9 cellular contexts compared by ENCODE assay signal in the genomic region with DNA sequence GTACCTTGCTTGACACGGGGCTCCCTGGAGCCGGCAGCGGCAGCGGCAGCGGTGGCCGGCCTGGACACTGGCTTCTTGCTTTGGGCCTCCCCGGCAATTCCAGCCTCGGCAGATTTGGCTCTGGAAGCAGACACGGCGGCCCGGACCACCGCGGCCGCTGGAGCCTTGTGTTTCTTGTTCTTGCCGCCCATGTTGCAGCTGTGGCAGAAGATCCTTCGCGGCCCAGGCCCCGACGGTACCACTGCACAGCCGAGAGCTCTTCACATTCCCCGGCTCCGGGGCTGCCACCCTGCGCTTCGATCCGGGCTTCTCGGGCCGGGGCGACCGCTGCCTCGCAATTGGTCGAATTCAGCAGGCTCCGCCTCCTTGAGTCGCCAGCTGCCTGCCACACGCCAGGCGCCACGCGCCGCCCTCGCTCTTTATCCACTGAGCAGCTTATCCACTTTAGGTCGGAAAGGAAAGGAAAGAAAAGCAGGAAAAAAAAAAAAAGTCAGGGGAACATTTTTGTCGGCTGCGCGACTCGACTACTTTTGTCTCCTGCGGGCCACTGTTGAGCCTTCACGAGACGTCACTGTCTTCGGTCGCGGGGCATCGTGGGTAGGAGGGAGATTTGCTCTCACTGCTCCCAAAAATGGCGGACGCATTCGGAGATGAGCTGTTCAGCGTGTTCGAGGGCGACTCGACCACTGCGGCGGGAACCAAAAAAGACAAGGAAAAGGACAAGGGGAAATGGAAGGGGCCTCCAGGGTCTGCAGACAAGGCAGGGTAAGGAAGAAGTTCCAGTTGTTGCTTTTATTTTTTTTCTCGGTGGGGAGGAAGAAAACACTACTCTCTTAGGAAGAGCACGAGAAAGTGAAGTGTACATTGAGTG. TPM values are rescaled to one million over a fixed set of nuclear protein-coding genes. Genes with fewer than 3 reads are reported as not detected.
A peak's percentile ranks its signal among the peaks of the same experiment; 100 is the strongest.
DNase-seq lines count a peak whose midpoint lies in the region; ATAC-seq and TF ChIP-seq lines count a peak whose summit lies in the region.
"Had no signal": no experiment of that assay in that cellular context is flagged by ENCODE, and none has a peak within 500 bp of the region (broad histone marks: within the 10 kb centered on the region; RNA-seq: fewer than 3 reads in every experiment).

A gene with protein sequence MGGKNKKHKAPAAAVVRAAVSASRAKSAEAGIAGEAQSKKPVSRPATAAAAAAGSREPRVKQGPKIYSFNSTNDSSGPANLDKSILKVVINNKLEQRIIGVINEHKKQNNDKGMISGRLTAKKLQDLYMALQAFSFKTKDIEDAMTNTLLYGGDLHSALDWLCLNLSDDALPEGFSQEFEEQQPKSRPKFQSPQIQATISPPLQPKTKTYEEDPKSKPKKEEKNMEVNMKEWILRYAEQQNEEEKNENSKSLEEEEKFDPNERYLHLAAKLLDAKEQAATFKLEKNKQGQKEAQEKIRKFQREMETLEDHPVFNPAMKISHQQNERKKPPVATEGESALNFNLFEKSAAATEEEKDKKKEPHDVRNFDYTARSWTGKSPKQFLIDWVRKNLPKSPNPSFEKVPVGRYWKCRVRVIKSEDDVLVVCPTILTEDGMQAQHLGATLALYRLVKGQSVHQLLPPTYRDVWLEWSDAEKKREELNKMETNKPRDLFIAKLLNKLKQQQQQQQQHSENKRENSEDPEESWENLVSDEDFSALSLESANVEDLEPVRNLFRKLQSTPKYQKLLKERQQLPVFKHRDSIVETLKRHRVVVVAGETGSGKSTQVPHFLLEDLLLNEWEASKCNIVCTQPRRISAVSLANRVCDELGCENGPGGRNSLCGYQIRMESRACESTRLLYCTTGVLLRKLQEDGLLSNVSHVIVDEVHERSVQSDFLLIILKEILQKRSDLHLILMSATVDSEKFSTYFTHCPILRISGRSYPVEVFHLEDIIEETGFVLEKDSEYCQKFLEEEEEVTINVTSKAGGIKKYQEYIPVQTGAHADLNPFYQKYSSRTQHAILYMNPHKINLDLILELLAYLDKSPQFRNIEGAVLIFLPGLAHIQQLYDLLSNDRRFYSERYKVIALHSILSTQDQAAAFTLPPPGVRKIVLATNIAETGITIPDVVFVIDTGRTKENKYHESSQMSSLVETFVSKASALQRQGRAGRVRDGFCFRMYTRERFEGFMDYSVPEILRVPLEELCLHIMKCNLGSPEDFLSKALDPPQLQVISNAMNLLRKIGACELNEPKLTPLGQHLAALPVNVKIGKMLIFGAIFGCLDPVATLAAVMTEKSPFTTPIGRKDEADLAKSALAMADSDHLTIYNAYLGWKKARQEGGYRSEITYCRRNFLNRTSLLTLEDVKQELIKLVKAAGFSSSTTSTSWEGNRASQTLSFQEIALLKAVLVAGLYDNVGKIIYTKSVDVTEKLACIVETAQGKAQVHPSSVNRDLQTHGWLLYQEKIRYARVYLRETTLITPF (N-terminal part only) (minus strand): TSS at position 312 of the 871 bp plus-strand sequence. CDS start 121 bp downstream, at position 191.
A gene (plus strand): TSS at position 607 of the 871 bp plus-strand sequence. CDS start 25 bp downstream, at position 632.

- peak in 2 of 3 donors; percentile 36 to 46 for TF ChIP-seq POLR2A in spleen (IDR thresholded peaks at IDR 0.05)

- H3K4me3 Mint-ChIP-seq in WTC11: no peak within 1 kb of the TSS
- H3K4me3 Mint-ChIP-seq: T-helper 1 cell treated with Interleukin-12 subunit alpha and Interleukin-12 subunit beta and Interleukin-4 antibody, amounts not matched to agents 30 μg/mL and 1 μg/mL, for 36 hours had no signal

- H3K4me3 ChIP-seq in AG09309 (ENCODE audit: control insufficient read depth, low read depth, low read length) (peak within 1 kb of the TSS; percentile 90), spleen (peak within 1 kb of the TSS; percentile 61 to 91 (median 76))

- CTCF ChIA-PET in WTC11 (lab: Charles Lee): interaction anchor here (0.9 to 2.3 kb wide), 3 partner anchors 17 to 148 kb away, joined by 4 to 8 read pairs (median 4); a partner anchor contains a TSS

- H3K9me3 Mint-ChIP-seq in WTC11: no peaks in the 10 kb centered on the region

- ATAC-seq in GM19023 (IDR thresholded peaks at IDR 0.05; ENCODE audit: unreplicated experiment) (peak; percentile 94), HG03196 (IDR thresholded peaks at IDR 0.05; ENCODE audit: unreplicated experiment) (peak; percentile 91), WTC11 (peak; percentile 97)

- no peaks in the 10 kb centered on the region for H3K27me3 Mint-ChIP-seq in WTC11 (ENCODE audit: low read depth)

- no peaks in the 10 kb centered on the region for H3K27me3 ChIP-seq in spleen (replicated peaks in 1 of 7)

- no peaks in the 10 kb centered on the region for H3K9me3 ChIP-seq in spleen

- POLR2A ChIA-PET in WTC11 (lab: Charles Lee): interaction anchor here (0.6 to 1.9 kb wide), 6 partner anchors 9 to 996 kb away, joined by 3 to 6 read pairs (median 4); no protein-coding TSS in a partner anchor

- DNase-seq in AG09309 (ENCODE audit: low read depth) (peak; percentile 67), NCI-H226 (peak; percentile 88), WTC11 (ENCODE audit: low spot score) (peak; percentile 90), inferior parietal cortex (ENCODE audit: extremely low spot score) (peak; percentile 93), spleen (peak; percentile 97)
- peak; percentile 91 for DNase-seq in central memory CD4-positive, alpha-beta T cell

- peaks cover 13% of the 10 kb centered on the region for H3K36me3 Mint-ChIP-seq in WTC11

- intact Hi-C loops in spleen (cut with DNase I; ENCODE audit: low total_unique reads): no loop called here

- no peak within 1 kb of the TSS for H3K27ac Mint-ChIP-seq in WTC11
- H3K27ac Mint-ChIP-seq: T-helper 1 cell treated with Interleukin-12 subunit alpha and Interleukin-12 subunit beta and Interleukin-4 antibody, amounts not matched to agents 30 μg/mL and 1 μg/mL, for 36 hours had no signal

- H3K36me3 ChIP-seq in spleen: peaks cover 0 to 2% (median 0%) of the 10 kb centered on the region in 6 donors

- H3K4me1 ChIP-seq in spleen: peaks cover 51 to 88% (median 74%) of the 10 kb centered on the region in 6 donors

- TF ChIP-seq CTCF in AG09309 (IDR thresholded peaks at IDR 0.05; ENCODE audit: control insufficient read depth, insufficient read depth, low read depth, low read length, missing control alignments) (no peak), WTC11 (IDR thresholded peaks at IDR 0.05) (no peak), spleen (IDR thresholded peaks at IDR 0.05 in 8 of 11, conservative IDR thresholded peaks at IDR 0.05 in 3 of 11) (peak in 1 of 11 experiments; percentile 28)

- H3K27ac ChIP-seq in spleen: peak within 1 kb of the TSS; percentile 90 to 97 (median 94)

- peaks cover 13% of the 10 kb centered on the region for H3K4me1 Mint-ChIP-seq in WTC11

- WGBS in spleen, 5 donors: 0 to 1% (median 0%) methylated on average over 54 to 62 of the region's 62 CpGs

TF ChIP-seq in WTC11, 78 proteins besides CTCF, POLR2A, EP300 and RAD21 (continues in another document):
- TF ChIP-seq, protein P1, sequence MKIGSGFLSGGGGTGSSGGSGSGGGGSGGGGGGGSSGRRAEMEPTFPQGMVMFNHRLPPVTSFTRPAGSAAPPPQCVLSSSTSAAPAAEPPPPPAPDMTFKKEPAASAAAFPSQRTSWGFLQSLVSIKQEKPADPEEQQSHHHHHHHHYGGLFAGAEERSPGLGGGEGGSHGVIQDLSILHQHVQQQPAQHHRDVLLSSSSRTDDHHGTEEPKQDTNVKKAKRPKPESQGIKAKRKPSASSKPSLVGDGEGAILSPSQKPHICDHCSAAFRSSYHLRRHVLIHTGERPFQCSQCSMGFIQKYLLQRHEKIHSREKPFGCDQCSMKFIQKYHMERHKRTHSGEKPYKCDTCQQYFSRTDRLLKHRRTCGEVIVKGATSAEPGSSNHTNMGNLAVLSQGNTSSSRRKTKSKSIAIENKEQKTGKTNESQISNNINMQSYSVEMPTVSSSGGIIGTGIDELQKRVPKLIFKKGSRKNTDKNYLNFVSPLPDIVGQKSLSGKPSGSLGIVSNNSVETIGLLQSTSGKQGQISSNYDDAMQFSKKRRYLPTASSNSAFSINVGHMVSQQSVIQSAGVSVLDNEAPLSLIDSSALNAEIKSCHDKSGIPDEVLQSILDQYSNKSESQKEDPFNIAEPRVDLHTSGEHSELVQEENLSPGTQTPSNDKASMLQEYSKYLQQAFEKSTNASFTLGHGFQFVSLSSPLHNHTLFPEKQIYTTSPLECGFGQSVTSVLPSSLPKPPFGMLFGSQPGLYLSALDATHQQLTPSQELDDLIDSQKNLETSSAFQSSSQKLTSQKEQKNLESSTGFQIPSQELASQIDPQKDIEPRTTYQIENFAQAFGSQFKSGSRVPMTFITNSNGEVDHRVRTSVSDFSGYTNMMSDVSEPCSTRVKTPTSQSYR (CRISPR knock-in tag; IDR thresholded peaks at IDR 0.05): 0 out of 2 replicates have a peak, but pooled peaks have one; percentile 26
- TF ChIP-seq KAT7 (CRISPR knock-in tag; IDR thresholded peaks at IDR 0.05; ENCODE audit: borderline replicate concordance): 0 out of 2 replicates have a peak, but pooled peaks have one; percentile 44
- TF ChIP-seq, protein P2, sequence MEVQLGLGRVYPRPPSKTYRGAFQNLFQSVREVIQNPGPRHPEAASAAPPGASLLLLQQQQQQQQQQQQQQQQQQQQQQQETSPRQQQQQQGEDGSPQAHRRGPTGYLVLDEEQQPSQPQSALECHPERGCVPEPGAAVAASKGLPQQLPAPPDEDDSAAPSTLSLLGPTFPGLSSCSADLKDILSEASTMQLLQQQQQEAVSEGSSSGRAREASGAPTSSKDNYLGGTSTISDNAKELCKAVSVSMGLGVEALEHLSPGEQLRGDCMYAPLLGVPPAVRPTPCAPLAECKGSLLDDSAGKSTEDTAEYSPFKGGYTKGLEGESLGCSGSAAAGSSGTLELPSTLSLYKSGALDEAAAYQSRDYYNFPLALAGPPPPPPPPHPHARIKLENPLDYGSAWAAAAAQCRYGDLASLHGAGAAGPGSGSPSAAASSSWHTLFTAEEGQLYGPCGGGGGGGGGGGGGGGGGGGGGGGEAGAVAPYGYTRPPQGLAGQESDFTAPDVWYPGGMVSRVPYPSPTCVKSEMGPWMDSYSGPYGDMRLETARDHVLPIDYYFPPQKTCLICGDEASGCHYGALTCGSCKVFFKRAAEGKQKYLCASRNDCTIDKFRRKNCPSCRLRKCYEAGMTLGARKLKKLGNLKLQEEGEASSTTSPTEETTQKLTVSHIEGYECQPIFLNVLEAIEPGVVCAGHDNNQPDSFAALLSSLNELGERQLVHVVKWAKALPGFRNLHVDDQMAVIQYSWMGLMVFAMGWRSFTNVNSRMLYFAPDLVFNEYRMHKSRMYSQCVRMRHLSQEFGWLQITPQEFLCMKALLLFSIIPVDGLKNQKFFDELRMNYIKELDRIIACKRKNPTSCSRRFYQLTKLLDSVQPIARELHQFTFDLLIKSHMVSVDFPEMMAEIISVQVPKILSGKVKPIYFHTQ (CRISPR knock-in tag; IDR thresholded peaks at IDR 0.05): no peak
- no peak for TF ChIP-seq CBFB (CRISPR knock-in tag; IDR thresholded peaks at IDR 0.05; ENCODE audit: low read depth)
- no peak for TF ChIP-seq PRRX2 (CRISPR knock-in tag; IDR thresholded peaks at IDR 0.05)
- no peak for TF ChIP-seq ELF4 (CRISPR knock-in tag; IDR thresholded peaks at IDR 0.05; ENCODE audit: low read depth)

RNA-seq across cellular contexts. Expression of the first gene that starts in this region (rescaled TPM):
- total RNA-seq in WTC11 (2021): 24.9 to 29.7 TPM (median 25.7 TPM) in 3 replicates
- 10 to 100 TPM; 16.3 to 27.0 (median 18.4) TPM for total RNA-seq in spleen
- polyA plus RNA-seq in spleen: 1 to 10 TPM; 4.5 to 6.9 (median 5.1) TPM

RNA-seq across cellular contexts. Expression of the second gene that starts in this region (rescaled TPM):
- total RNA-seq in WTC11 (2021) (107 to 113 TPM (median 110 TPM) in 3 replicates), spleen (10 to 100 TPM; 48.4 to 73.6 (median 64.3) TPM)
- polyA plus RNA-seq in spleen: 10 to 100 TPM; 13.8 to 20.4 (median 19.4) TPM

Comparison
In these comparisons a context has a peak if more than half of its experiments do, and no peak if none do; other contexts are left out.
1. Peak in every context shown above with its lines: DNase-seq, ATAC-seq, H3K4me3 ChIP-seq and H3K27ac ChIP-seq.